In the genomic region with DNA sequence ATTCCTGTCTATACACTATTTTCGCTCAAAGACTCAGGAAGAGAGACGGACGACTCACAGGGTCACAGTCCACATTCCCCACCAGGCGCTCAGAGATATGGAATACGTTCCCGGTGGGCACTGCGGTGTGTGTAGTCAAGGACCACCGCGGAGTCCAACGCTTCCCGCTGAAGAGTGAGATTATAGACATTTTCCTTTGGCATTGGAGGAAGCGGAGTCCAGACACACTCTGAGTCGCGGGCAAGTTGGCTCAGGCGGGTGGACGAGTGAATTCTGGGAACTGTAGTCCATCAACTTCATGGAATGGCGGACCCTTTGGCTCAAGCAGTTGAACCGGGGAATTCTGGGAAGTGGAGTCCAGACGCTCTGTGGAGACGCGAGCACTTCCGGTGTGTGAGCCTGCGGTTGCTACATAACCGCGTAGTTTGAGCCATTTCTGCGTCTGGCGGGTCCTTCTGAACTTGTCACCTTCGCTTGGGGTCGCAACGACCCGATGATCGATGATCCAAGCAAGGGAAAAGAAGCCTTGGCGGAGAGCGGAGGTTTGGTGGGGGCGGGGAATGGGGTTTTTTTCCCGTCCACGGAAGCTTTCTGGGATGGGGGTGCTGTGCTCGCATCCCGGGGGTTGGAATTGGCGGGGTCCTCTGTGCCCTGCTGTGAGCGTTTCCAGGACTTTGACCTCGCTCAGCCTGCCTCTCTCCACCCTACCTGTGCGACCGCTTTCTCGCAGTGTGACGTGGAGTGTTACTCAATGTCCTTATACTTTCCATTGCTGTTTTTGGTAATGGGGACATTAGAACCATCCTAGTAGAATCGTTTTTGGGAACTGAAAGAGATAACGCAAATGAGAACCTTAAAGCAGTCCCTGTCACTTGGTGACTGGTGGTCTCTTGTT, we compare ENCODE assay signal across 1 cellular context.
TF ChIP-seq lines count a peak whose summit lies in the region.

Gene ZNF230 (plus strand): TSS at position 392 of the 895 bp plus-strand sequence. CDS start 4,122 bp downstream, outside the sequence.

TF ChIP-seq in HepG2, 621 proteins besides CTCF, POLR2A, EP300 and RAD21 (continued from another document and continues in another):
- TF ChIP-seq MYPOP (CRISPR knock-in tag; IDR thresholded peaks at IDR 0.05) (peak; percentile 41; the same call in 1 of the 2 replicates), NFIC (IDR thresholded peaks at IDR 0.05; ENCODE audit: low read length) (0 out of 2 replicates have a peak, but pooled peaks have one; percentile 44), NR2C2 (CRISPR knock-in tag; IDR thresholded peaks at IDR 0.05; ENCODE audit: borderline replicate concordance) (peak; percentile 97), TEAD3 (CRISPR knock-in tag; optimal IDR thresholded peaks at IDR 0.05; ENCODE audit: borderline replicate concordance) (peak; percentile 74), YEATS2 (CRISPR knock-in tag; IDR thresholded peaks at IDR 0.05; ENCODE audit: borderline replicate concordance) (peak; percentile 69; the same call in 1 of the 2 replicates), ZNF558 (CRISPR knock-in tag; IDR thresholded peaks at IDR 0.05; ENCODE audit: borderline replicate concordance) (peak; percentile 75; the same call in 1 of the 2 replicates), ZNF740 (CRISPR knock-in tag; IDR thresholded peaks at IDR 0.05) (peak; percentile 76), ZBTB7B (CRISPR knock-in tag; IDR thresholded peaks at IDR 0.05) (peak; percentile 35; the same call in 1 of the 2 replicates), DR1 (CRISPR knock-in tag; IDR thresholded peaks at IDR 0.05) (no peak), KMT2B (CRISPR knock-in tag; IDR thresholded peaks at IDR 0.05) (peak; percentile 82; the same call in 1 of the 2 replicates), ZNF143 (CRISPR knock-in tag; IDR thresholded peaks at IDR 0.05) (peak; percentile 96), MTA1 (CRISPR knock-in tag; IDR thresholded peaks at IDR 0.05; ENCODE audit: borderline replicate concordance) (0 out of 2 replicates have a peak, but pooled peaks have one; percentile 60), ISL2 (CRISPR knock-in tag; IDR thresholded peaks at IDR 0.05) (peak; percentile 35; the same call in 1 of the 2 replicates), PHF8 (CRISPR knock-in tag; IDR thresholded peaks at IDR 0.05) (peak; percentile 74), MTA3 (CRISPR knock-in tag; IDR thresholded peaks at IDR 0.05) (no peak), ZNF709 (CRISPR knock-in tag; IDR thresholded peaks at IDR 0.05) (no peak), CENPBD1 (CRISPR knock-in tag; IDR thresholded peaks at IDR 0.05; ENCODE audit: borderline replicate concordance, low read depth) (no peak), ELF1 (CRISPR knock-in tag; IDR thresholded peaks at IDR 0.05) (peak; percentile 96), ZNF335 (CRISPR knock-in tag; IDR thresholded peaks at IDR 0.05) (peak; percentile 79), MEF2D (CRISPR knock-in tag; IDR thresholded peaks at IDR 0.05) (no peak; the same call in 1 of the 2 replicates), ZNF232 (CRISPR knock-in tag; IDR thresholded peaks at IDR 0.05; ENCODE audit: borderline replicate concordance) (no peak), MED8 (CRISPR knock-in tag; IDR thresholded peaks at IDR 0.05; ENCODE audit: insufficient replicate concordance) (no peak), PRMT3 (CRISPR knock-in tag; IDR thresholded peaks at IDR 0.05; ENCODE audit: borderline replicate concordance, low read depth) (no peak), HNF4A (CRISPR knock-in tag; IDR thresholded peaks at IDR 0.05) (peak; percentile 37; the same call in 1 of the 2 replicates), EEA1 (CRISPR knock-in tag; IDR thresholded peaks at IDR 0.05; ENCODE audit: borderline replicate concordance) (no peak), ZNF543 (CRISPR knock-in tag; IDR thresholded peaks at IDR 0.05) (peak; percentile 79; the same call in 1 of the 2 replicates), TEAD2 (CRISPR knock-in tag; IDR thresholded peaks at IDR 0.05) (no peak), GZF1 (CRISPR knock-in tag; IDR thresholded peaks at IDR 0.05) (no peak), NAIF1 (CRISPR knock-in tag; IDR thresholded peaks at IDR 0.05; ENCODE audit: borderline replicate concordance) (0 out of 2 replicates have a peak, but pooled peaks have one; percentile 55), SAP130 (CRISPR knock-in tag; IDR thresholded peaks at IDR 0.05; ENCODE audit: low read depth) (peak; percentile 96), IRF2 (CRISPR knock-in tag; IDR thresholded peaks at IDR 0.05) (peak; percentile 98), ZNF317 (CRISPR knock-in tag; IDR thresholded peaks at IDR 0.05) (peak; percentile 73; the same call in 1 of the 2 replicates), HDAC2 (CRISPR knock-in tag; IDR thresholded peaks at IDR 0.05) (peak; percentile 65), ZNF572 (CRISPR knock-in tag; IDR thresholded peaks at IDR 0.05) (no peak)
- TF ChIP-seq, protein P1, sequence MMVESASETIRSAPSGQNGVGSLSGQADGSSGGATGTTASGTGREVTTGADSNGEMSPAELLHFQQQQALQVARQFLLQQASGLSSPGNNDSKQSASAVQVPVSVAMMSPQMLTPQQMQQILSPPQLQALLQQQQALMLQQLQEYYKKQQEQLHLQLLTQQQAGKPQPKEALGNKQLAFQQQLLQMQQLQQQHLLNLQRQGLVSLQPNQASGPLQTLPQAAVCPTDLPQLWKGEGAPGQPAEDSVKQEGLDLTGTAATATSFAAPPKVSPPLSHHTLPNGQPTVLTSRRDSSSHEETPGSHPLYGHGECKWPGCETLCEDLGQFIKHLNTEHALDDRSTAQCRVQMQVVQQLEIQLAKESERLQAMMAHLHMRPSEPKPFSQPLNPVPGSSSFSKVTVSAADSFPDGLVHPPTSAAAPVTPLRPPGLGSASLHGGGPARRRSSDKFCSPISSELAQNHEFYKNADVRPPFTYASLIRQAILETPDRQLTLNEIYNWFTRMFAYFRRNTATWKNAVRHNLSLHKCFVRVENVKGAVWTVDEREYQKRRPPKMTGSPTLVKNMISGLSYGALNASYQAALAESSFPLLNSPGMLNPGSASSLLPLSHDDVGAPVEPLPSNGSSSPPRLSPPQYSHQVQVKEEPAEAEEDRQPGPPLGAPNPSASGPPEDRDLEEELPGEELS (CRISPR knock-in tag; IDR thresholded peaks at IDR 0.05): 0 out of 2 replicates have a peak, but pooled peaks have one; percentile 24
- TF ChIP-seq, protein P2, sequence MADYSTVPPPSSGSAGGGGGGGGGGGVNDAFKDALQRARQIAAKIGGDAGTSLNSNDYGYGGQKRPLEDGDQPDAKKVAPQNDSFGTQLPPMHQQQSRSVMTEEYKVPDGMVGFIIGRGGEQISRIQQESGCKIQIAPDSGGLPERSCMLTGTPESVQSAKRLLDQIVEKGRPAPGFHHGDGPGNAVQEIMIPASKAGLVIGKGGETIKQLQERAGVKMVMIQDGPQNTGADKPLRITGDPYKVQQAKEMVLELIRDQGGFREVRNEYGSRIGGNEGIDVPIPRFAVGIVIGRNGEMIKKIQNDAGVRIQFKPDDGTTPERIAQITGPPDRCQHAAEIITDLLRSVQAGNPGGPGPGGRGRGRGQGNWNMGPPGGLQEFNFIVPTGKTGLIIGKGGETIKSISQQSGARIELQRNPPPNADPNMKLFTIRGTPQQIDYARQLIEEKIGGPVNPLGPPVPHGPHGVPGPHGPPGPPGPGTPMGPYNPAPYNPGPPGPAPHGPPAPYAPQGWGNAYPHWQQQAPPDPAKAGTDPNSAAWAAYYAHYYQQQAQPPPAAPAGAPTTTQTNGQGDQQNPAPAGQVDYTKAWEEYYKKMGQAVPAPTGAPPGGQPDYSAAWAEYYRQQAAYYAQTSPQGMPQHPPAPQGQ (CRISPR knock-in tag; IDR thresholded peaks at IDR 0.05; ENCODE audit: borderline replicate concordance): no peak
- TF ChIP-seq, protein P3, sequence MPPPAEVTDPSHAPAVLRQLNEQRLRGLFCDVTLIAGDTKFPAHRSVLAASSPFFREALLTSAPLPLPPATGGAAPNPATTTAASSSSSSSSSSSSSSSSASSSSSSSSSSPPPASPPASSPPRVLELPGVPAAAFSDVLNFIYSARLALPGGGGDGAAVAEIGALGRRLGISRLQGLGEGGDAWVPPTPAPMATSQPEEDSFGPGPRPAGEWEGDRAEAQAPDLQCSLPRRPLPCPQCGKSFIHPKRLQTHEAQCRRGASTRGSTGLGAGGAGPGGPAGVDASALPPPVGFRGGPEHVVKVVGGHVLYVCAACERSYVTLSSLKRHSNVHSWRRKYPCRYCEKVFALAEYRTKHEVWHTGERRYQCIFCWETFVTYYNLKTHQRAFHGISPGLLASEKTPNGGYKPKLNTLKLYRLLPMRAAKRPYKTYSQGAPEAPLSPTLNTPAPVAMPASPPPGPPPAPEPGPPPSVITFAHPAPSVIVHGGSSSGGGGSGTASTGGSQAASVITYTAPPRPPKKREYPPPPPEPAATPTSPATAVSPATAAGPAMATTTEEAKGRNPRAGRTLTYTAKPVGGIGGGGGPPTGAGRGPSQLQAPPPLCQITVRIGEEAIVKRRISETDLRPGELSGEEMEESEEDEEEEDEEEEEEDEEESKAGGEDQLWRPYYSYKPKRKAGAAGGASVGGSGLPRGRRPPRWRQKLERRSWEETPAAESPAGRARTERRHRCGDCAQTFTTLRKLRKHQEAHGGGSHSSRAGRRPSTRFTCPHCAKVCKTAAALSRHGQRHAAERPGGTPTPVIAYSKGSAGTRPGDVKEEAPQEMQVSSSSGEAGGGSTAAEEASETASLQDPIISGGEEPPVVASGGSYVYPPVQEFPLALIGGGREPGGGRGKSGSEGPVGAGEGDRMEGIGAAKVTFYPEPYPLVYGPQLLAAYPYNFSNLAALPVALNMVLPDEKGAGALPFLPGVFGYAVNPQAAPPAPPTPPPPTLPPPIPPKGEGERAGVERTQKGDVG (CRISPR knock-in tag; IDR thresholded peaks at IDR 0.05; ENCODE audit: borderline replicate concordance): peak; percentile 40; the same call in 1 of the 2 replicates
- TF ChIP-seq, protein P4, sequence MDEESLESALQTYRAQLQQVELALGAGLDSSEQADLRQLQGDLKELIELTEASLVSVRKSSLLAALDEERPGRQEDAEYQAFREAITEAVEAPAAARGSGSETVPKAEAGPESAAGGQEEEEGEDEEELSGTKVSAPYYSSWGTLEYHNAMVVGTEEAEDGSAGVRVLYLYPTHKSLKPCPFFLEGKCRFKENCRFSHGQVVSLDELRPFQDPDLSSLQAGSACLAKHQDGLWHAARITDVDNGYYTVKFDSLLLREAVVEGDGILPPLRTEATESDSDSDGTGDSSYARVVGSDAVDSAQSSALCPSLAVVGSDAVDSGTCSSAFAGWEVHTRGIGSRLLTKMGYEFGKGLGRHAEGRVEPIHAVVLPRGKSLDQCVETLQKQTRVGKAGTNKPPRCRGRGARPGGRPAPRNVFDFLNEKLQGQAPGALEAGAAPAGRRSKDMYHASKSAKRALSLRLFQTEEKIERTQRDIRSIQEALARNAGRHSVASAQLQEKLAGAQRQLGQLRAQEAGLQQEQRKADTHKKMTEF (CRISPR knock-in tag; IDR thresholded peaks at IDR 0.05): peak; percentile 40
- TF ChIP-seq, protein P5, sequence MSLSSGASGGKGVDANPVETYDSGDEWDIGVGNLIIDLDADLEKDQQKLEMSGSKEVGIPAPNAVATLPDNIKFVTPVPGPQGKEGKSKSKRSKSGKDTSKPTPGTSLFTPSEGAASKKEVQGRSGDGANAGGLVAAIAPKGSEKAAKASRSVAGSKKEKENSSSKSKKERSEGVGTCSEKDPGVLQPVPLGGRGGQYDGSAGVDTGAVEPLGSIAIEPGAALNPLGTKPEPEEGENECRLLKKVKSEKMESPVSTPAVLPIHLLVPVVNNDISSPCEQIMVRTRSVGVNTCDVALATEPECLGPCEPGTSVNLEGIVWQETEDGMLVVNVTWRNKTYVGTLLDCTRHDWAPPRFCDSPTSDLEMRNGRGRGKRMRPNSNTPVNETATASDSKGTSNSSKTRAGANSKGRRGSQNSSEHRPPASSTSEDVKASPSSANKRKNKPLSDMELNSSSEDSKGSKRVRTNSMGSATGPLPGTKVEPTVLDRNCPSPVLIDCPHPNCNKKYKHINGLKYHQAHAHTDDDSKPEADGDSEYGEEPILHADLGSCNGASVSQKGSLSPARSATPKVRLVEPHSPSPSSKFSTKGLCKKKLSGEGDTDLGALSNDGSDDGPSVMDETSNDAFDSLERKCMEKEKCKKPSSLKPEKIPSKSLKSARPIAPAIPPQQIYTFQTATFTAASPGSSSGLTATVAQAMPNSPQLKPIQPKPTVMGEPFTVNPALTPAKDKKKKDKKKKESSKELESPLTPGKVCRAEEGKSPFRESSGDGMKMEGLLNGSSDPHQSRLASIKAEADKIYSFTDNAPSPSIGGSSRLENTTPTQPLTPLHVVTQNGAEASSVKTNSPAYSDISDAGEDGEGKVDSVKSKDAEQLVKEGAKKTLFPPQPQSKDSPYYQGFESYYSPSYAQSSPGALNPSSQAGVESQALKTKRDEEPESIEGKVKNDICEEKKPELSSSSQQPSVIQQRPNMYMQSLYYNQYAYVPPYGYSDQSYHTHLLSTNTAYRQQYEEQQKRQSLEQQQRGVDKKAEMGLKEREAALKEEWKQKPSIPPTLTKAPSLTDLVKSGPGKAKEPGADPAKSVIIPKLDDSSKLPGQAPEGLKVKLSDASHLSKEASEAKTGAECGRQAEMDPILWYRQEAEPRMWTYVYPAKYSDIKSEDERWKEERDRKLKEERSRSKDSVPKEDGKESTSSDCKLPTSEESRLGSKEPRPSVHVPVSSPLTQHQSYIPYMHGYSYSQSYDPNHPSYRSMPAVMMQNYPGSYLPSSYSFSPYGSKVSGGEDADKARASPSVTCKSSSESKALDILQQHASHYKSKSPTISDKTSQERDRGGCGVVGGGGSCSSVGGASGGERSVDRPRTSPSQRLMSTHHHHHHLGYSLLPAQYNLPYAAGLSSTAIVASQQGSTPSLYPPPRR (CRISPR knock-in tag; IDR thresholded peaks at IDR 0.05; ENCODE audit: borderline replicate concordance): peak; percentile 45; the same call in 1 of the 2 replicates
- TF ChIP-seq, protein P6, sequence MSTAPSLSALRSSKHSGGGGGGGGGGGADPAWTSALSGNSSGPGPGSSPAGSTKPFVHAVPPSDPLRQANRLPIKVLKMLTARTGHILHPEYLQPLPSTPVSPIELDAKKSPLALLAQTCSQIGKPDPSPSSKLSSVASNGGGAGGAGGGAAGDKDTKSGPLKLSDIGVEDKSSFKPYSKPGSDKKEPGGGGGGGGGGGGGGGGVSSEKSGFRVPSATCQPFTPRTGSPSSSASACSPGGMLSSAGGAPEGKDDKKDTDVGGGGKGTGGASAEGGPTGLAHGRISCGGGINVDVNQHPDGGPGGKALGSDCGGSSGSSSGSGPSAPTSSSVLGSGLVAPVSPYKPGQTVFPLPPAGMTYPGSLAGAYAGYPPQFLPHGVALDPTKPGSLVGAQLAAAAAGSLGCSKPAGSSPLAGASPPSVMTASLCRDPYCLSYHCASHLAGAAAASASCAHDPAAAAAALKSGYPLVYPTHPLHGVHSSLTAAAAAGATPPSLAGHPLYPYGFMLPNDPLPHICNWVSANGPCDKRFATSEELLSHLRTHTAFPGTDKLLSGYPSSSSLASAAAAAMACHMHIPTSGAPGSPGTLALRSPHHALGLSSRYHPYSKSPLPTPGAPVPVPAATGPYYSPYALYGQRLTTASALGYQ (CRISPR knock-in tag; IDR thresholded peaks at IDR 0.05): peak; percentile 35; the same call in 1 of the 2 replicates
